In the genomic region with DNA sequence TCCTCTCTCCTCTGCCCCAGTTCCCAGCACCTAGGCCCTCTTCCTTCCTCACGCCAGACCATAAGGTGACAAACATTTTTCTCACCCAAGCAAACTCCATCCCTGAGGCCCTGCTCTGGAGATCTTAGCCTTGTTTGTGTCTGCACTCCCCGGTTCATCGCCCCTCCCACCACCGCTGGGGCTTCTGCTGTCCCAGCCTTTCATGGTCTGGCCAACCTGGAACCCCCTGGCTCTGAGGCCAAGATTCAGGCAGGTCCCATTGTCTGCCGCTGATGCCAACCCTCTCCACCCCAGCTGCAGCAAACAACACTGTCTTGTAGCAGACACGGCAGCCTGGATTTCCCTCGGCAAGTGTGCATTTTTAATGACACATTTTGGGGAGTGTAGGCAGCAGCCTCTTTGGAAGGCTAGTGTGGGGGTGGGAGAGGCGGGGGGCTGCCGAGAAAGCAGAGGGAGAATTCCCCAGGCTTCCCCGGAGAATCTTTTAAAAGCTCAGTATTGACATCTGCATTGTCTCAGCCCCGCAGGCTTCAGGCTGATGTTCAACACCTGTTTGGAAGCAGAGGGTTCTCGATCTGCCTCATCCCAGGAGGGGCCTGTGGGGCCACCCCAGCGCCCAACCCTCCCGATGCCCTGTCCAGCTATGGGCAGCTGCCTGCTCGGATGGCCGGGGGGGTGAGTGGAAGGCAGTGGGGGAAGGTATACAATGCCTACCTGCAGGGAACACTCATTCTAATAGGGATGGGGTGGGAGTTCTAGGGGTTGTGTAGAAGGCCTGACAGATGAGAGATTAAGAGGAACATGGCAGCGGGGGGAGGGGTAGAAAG, we compare ENCODE assay signal across 22 cellular contexts. TPM values are rescaled to one million over a fixed set of nuclear protein-coding genes. Genes with fewer than 3 reads are reported as not detected.
DNase-seq lines count a peak whose midpoint lies in the region; ATAC-seq and TF ChIP-seq lines count a peak whose summit lies in the region.
"Had no signal": no experiment of that assay in that cellular context is flagged by ENCODE, and none has a peak within 500 bp of the region (broad histone marks: within the 10 kb centered on the region; RNA-seq: fewer than 3 reads in every experiment).

No MANE protein-coding gene starts in this region.

- H2AFZ ChIP-seq in neuronal stem cell (ENCODE audit: low read length): no peak overlapping the region

- 64 to 71% methylated on average over 9 to 17 of the region's 17 CpGs for WGBS in endodermal cell (ENCODE audit: insufficient coverage in 1 of 2, insufficient read length in 1 of 2), 2 experiments
- WGBS in neuronal stem cell (ENCODE audit: extremely low coverage in 2 of 2, insufficient read length in 2 of 2, insufficient replicate concordance in 1 of 2), 2 donors: no CpG with 5 or more reads among the region's 17 CpGs

- H3K4me1 Mint-ChIP-seq in stimulated activated naive CD8-positive, alpha-beta T cell treated with anti-CD3 and anti-CD28 coated beads, Interleukin-15, Interleukin-2, amounts not matched to agents 100 ng/mL and 50 ng/mL, for 24 hours (ENCODE audit: low read depth): peaks cover 21% of the 10 kb centered on the region
- H3K4me1 Mint-ChIP-seq in endodermal cell: peaks cover 38% of the 10 kb centered on the region
- H3K4me1 Mint-ChIP-seq in activated CD4-positive, alpha-beta T cell treated with anti-CD3 and anti-CD28 coated beads, Interleukin-2, amount 10 ng/mL, durations not matched to agents 24 days and 14 days: peaks cover 9% of the 10 kb centered on the region

- no peak overlapping the region for H2BK15ac ChIP-seq in neuronal stem cell (ENCODE audit: low read length)

- no peak for DNase-seq in stimulated activated naive CD8-positive, alpha-beta T cell treated with anti-CD3 and anti-CD28 coated beads, Interleukin-15, Interleukin-2, amounts not matched to agents 100 U/mL and 50 U/mL, for 24 hours
- DNase-seq in endodermal cell: peak; percentile 55
- DNase-seq in neuronal stem cell (ENCODE audit: low spot score): no peak
- DNase-seq in upper lobe of right lung: no peak
- no peak for DNase-seq in glomerular visceral epithelial cell (ENCODE audit: extremely low spot score)
- DNase-seq in central memory CD4-positive, alpha-beta T cell: no peak
- DNase-seq in activated CD4-positive, alpha-beta T cell treated with anti-CD3 and anti-CD28 coated beads, Interleukin-2, amount 10 ng/mL, durations not matched to agents 24 days and 14 days: no peak
- DNase-seq: activated CD4-positive, alpha-beta T cell treated with anti-CD3 and anti-CD28 coated beads, Interleukin-2, amount 50 U/mL, for 48 hours; activated CD8-positive, alpha-beta memory T cell treated with anti-CD3 and anti-CD28 coated beads, Interleukin-2, amount 50 U/mL, for 48 hours; activated naive CD8-positive, alpha-beta T cell treated with anti-CD3 and anti-CD28 coated beads for 36 hours; Caco-2; DND-41; effector memory CD4-positive, alpha-beta T cell; left cardiac atrium; mesenchymal stem cell; NCI-H1048; NCI-H2029 treated with DMSO at 0.1 percent for 48 hours; transverse colon had no signal

- H3K36me3 Mint-ChIP-seq in stimulated activated naive CD8-positive, alpha-beta T cell treated with anti-CD3 and anti-CD28 coated beads, Interleukin-15, Interleukin-2, amounts not matched to agents 100 ng/mL and 50 ng/mL, for 24 hours (ENCODE audit: low read depth): no peaks in the 10 kb centered on the region
- no peaks in the 10 kb centered on the region for H3K36me3 Mint-ChIP-seq in endodermal cell (ENCODE audit: low read depth)
- H3K36me3 Mint-ChIP-seq in activated CD4-positive, alpha-beta T cell treated with anti-CD3 and anti-CD28 coated beads, Interleukin-2, amount 10 ng/mL, durations not matched to agents 24 days and 14 days (ENCODE audit: low read depth): no peaks in the 10 kb centered on the region
- H3K36me3 Mint-ChIP-seq: activated naive CD8-positive, alpha-beta T cell treated with anti-CD3 and anti-CD28 coated beads for 36 hours had no signal

- no peak overlapping the region for H2BK5ac ChIP-seq in neuronal stem cell (ENCODE audit: low read length)

- no peak overlapping the region for H3K9ac ChIP-seq in endodermal cell (ENCODE audit: extremely low read depth, low read length, poor library complexity, severe bottlenecking)
- no peak overlapping the region for H3K9ac ChIP-seq in neuronal stem cell (ENCODE audit: low read depth, low read length, poor library complexity)

- H3K27me3 ChIP-seq in endodermal cell (ENCODE audit: control insufficient read depth, insufficient read depth, low read length, poor library complexity, severe bottlenecking): no peaks in the 10 kb centered on the region
- H3K27me3 ChIP-seq in neuronal stem cell (ENCODE audit: control insufficient read depth in 3 of 3, insufficient read depth in 3 of 3, low read depth in 1 of 3, low read length in 3 of 3): no peaks in the 10 kb centered on the region
- no peaks in the 10 kb centered on the region for H3K27me3 ChIP-seq in upper lobe of right lung
- H3K27me3 ChIP-seq: transverse colon had no signal

- H3K4me1 ChIP-seq in endodermal cell (ENCODE audit: control insufficient read depth, insufficient read depth, low read length) (peaks cover 15% of the 10 kb centered on the region), neuronal stem cell (ENCODE audit: control insufficient read depth in 2 of 2, insufficient read depth in 1 of 2, low read depth in 1 of 2, low read length in 2 of 2) (peaks cover 27 to 61% of the 10 kb centered on the region in 2 donors), upper lobe of right lung (no peaks in the 10 kb centered on the region)

- H4K8ac ChIP-seq in neuronal stem cell (ENCODE audit: low read depth, low read length): no peak overlapping the region

- H4K91ac ChIP-seq in neuronal stem cell (ENCODE audit: low read depth, low read length, poor library complexity): no peak overlapping the region

- H3K14ac ChIP-seq in neuronal stem cell (ENCODE audit: low read length): no peak overlapping the region

- H3K23ac ChIP-seq in neuronal stem cell (ENCODE audit: low read depth, low read length, poor library complexity): peak overlapping the region; percentile 13

- H3K4me3 Mint-ChIP-seq in stimulated activated naive CD8-positive, alpha-beta T cell treated with anti-CD3 and anti-CD28 coated beads, Interleukin-15, Interleukin-2, amounts not matched to agents 100 ng/mL and 50 ng/mL, for 24 hours: no peak overlapping the region
- no peak overlapping the region for H3K4me3 Mint-ChIP-seq in endodermal cell
- no peak overlapping the region for H3K4me3 Mint-ChIP-seq in activated CD4-positive, alpha-beta T cell treated with anti-CD3 and anti-CD28 coated beads, Interleukin-2, amount 10 ng/mL, durations not matched to agents 24 days and 14 days
- H3K4me3 Mint-ChIP-seq: activated naive CD8-positive, alpha-beta T cell treated with anti-CD3 and anti-CD28 coated beads for 36 hours had no signal

- no peak for ATAC-seq in stimulated activated naive CD8-positive, alpha-beta T cell treated with anti-CD3 and anti-CD28 coated beads, Interleukin-15, Interleukin-2, amounts not matched to agents 100 U/mL and 50 U/mL, for 24 hours
- no peak for ATAC-seq in upper lobe of right lung
- ATAC-seq: A549, HCT116, left cardiac atrium, Panc1 had no signal

- H3K27me3 Mint-ChIP-seq in stimulated activated naive CD8-positive, alpha-beta T cell treated with anti-CD3 and anti-CD28 coated beads, Interleukin-15, Interleukin-2, amounts not matched to agents 100 ng/mL and 50 ng/mL, for 24 hours: no peaks in the 10 kb centered on the region
- H3K27me3 Mint-ChIP-seq in endodermal cell (ENCODE audit: insufficient read depth): no peaks in the 10 kb centered on the region
- H3K27me3 Mint-ChIP-seq in activated CD4-positive, alpha-beta T cell treated with anti-CD3 and anti-CD28 coated beads, Interleukin-2, amount 10 ng/mL, durations not matched to agents 24 days and 14 days: peaks cover 2% of the 10 kb centered on the region
- H3K27me3 Mint-ChIP-seq: activated naive CD8-positive, alpha-beta T cell treated with anti-CD3 and anti-CD28 coated beads for 36 hours had no signal

- peak overlapping the region; percentile 30 for H2AK5ac ChIP-seq in neuronal stem cell (ENCODE audit: low read depth, low read length)

- H3K9me3 ChIP-seq in endodermal cell (ENCODE audit: control insufficient read depth, low read length): no peaks in the 10 kb centered on the region
- H3K9me3 ChIP-seq in neuronal stem cell (replicated peaks in 1 of 2; ENCODE audit: control insufficient read depth in 2 of 2, insufficient read depth in 1 of 2, low read depth in 1 of 2, low read length in 2 of 2): no peaks in the 10 kb centered on the region
- H3K9me3 ChIP-seq in upper lobe of right lung: no peaks in the 10 kb centered on the region
- H3K9me3 ChIP-seq: A549, Caco-2, transverse colon had no signal

- H3K79me1 ChIP-seq in neuronal stem cell (ENCODE audit: low read depth, low read length): peaks cover 10% of the 10 kb centered on the region

- peak overlapping the region; percentile 29 for H3K27ac Mint-ChIP-seq in stimulated activated naive CD8-positive, alpha-beta T cell treated with anti-CD3 and anti-CD28 coated beads, Interleukin-15, Interleukin-2, amounts not matched to agents 100 ng/mL and 50 ng/mL, for 24 hours
- H3K27ac Mint-ChIP-seq in endodermal cell: no peak overlapping the region
- H3K27ac Mint-ChIP-seq in activated CD4-positive, alpha-beta T cell treated with anti-CD3 and anti-CD28 coated beads, Interleukin-2, amount 10 ng/mL, durations not matched to agents 24 days and 14 days: no peak overlapping the region
- H3K27ac Mint-ChIP-seq: activated naive CD8-positive, alpha-beta T cell treated with anti-CD3 and anti-CD28 coated beads for 36 hours had no signal

- peak overlapping the region; percentile 32 for H3K27ac ChIP-seq in endodermal cell (ENCODE audit: low read depth, low read length)
- H3K27ac ChIP-seq in neuronal stem cell (replicated peaks; ENCODE audit: low read length): no peak overlapping the region
- no peak overlapping the region for H3K27ac ChIP-seq in upper lobe of right lung
- H3K27ac ChIP-seq: A549, transverse colon had no signal

- no peak overlapping the region for H2BK12ac ChIP-seq in neuronal stem cell (ENCODE audit: low read length)

- H3K36me3 ChIP-seq in endodermal cell (ENCODE audit: control insufficient read depth, insufficient read depth, low read length): no peaks in the 10 kb centered on the region
- no peaks in the 10 kb centered on the region for H3K36me3 ChIP-seq in neuronal stem cell (replicated peaks in 1 of 2; ENCODE audit: control insufficient read depth in 2 of 2, insufficient read depth in 2 of 2, low read length in 2 of 2)
- no peaks in the 10 kb centered on the region for H3K36me3 ChIP-seq in upper lobe of right lung
- H3K36me3 ChIP-seq: transverse colon had no signal

- no peak overlapping the region for H3K4me3 ChIP-seq in endodermal cell (ENCODE audit: low read length)
- no peak overlapping the region for H3K4me3 ChIP-seq in neuronal stem cell (ENCODE audit: low read length in 2 of 2)
- H3K4me3 ChIP-seq in upper lobe of right lung: no peak overlapping the region
- H3K4me3 ChIP-seq: A549, transverse colon had no signal

- H2BK120ac ChIP-seq in neuronal stem cell (ENCODE audit: low read depth, low read length): no peak overlapping the region

- H3K4ac ChIP-seq in neuronal stem cell (ENCODE audit: low read length): no peak overlapping the region

- no peaks in the 10 kb centered on the region for H3K9me3 Mint-ChIP-seq in stimulated activated naive CD8-positive, alpha-beta T cell treated with anti-CD3 and anti-CD28 coated beads, Interleukin-15, Interleukin-2, amounts not matched to agents 100 ng/mL and 50 ng/mL, for 24 hours
- H3K9me3 Mint-ChIP-seq in endodermal cell: no peaks in the 10 kb centered on the region
- no peaks in the 10 kb centered on the region for H3K9me3 Mint-ChIP-seq in activated CD4-positive, alpha-beta T cell treated with anti-CD3 and anti-CD28 coated beads, Interleukin-2, amount 10 ng/mL, durations not matched to agents 24 days and 14 days
- H3K9me3 Mint-ChIP-seq: activated naive CD8-positive, alpha-beta T cell treated with anti-CD3 and anti-CD28 coated beads for 36 hours had no signal

- intact Hi-C loops in upper lobe of right lung (cut with DNase I): no loop called here
- intact Hi-C loops in activated CD4-positive, alpha-beta T cell treated with anti-CD3 and anti-CD28 coated beads, Interleukin-2, amount 10 ng/mL, durations not matched to agents 24 days and 14 days (cut with micrococcal nuclease): no loop called here

- peak overlapping the region; percentile 25 for H3K18ac ChIP-seq in neuronal stem cell (ENCODE audit: low read length)

- H3K4me2 ChIP-seq in neuronal stem cell (ENCODE audit: insufficient read depth, low read length, poor library complexity, severe bottlenecking): no peak overlapping the region
- H3K4me2 ChIP-seq: A549 had no signal

- TF ChIP-seq CTCF in endodermal cell (conservative IDR thresholded peaks at IDR 0.05) (no peak), upper lobe of right lung (IDR thresholded peaks at IDR 0.05) (no peak)

RNA-seq across cellular contexts. Expression of gene NECTIN1, which starts 41.6 kb away (rescaled TPM):
- total RNA-seq in endodermal cell (10 to 100 TPM; 29.3 to 45.3 TPM), upper lobe of right lung (10.4 TPM)
- polyA plus RNA-seq in endodermal cell (2013, experiment 1 of 2): 40.7 TPM
- 31.7 TPM for polyA plus RNA-seq in endodermal cell (2013, experiment 2 of 2)
- polyA plus RNA-seq in neuronal stem cell (2013, experiment 1 of 2): 36.8 TPM
- polyA plus RNA-seq in neuronal stem cell (2013, experiment 2 of 2): 36.7 TPM
- 3.1 and 5.7 TPM in 2 replicates for total RNA-seq in activated CD4-positive, alpha-beta T cell treated with anti-CD3 and anti-CD28 coated beads, Interleukin-2, amount 10 ng/mL, durations not matched to agents 24 days and 14 days
